Comparison of ENCODE assay signal across 29 cellular contexts in the genomic region with DNA sequence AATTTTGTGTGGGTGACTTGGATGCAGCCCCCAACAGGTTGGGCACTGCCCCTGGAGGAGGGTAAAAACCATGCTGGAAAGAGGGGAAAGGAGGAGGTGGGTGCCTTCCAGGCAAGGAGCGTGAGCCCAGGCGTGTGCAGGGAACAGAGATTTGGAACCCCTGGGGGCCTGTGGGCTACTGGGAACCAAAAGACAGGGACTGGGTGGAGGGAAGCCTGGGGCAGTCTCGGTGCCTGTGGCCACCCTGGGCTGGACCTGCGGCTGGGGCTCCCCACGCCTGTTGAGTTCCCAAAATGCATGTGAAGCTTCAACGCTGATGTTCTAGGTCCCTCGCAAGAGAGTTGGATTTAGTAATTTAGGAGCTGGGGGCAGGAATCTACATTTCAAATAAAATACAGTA.
"Had no signal": no experiment of that assay in that cellular context is flagged by ENCODE, and none has a peak within 500 bp of the region (broad histone marks: within the 10 kb centered on the region; RNA-seq: fewer than 3 reads in every experiment).

No MANE protein-coding gene starts in this region.

- H3K36me3 ChIP-seq: heart right ventricle, left ventricle myocardium inferior, lower lobe of right lung, pancreas, thoracic aorta, vagina had no signal

- H3K4me1 ChIP-seq: heart right ventricle, left ventricle myocardium inferior, lower lobe of right lung, stomach, tibial nerve had no signal

- H3K27ac ChIP-seq: dorsolateral prefrontal cortex, epithelial cell of prostate, heart right ventricle, left ventricle myocardium inferior, lower lobe of right lung, stomach, thoracic aorta, tibial nerve, vagina had no signal

- H3K27me3 ChIP-seq: dorsolateral prefrontal cortex, heart right ventricle, pancreas, stomach, tibial nerve, vagina had no signal

- H3K4me3 ChIP-seq: dorsolateral prefrontal cortex, heart right ventricle, left ventricle myocardium inferior, lower lobe of right lung, pancreas, smooth muscle cell, stomach, thoracic aorta, tibial nerve, vagina had no signal

- H3K9me3 ChIP-seq: lower lobe of right lung, pancreas, vagina had no signal

- DNase-seq: cerebellar nuclear complex; dorsolateral prefrontal cortex; effector CD4-positive, alpha-beta T cell; foreskin melanocyte; glutamatergic neuron; heart right ventricle; hippocampal formation; left cardiac atrium; left ventricle myocardium inferior; lower lobe of right lung; naive thymus-derived CD8-positive, alpha-beta T cell; nephron progenitor cell; occipital lobe; pancreas; retina; stimulated activated CD4-positive, alpha-beta T cell treated with anti-CD3 and anti-CD28 coated beads, Interleukin-12 subunit alpha, Interleukin-12 subunit beta, amount 100 ng/mL, for 4 hours; stimulated activated CD4-positive, alpha-beta T cell treated with anti-CD3 and anti-CD28 coated beads, Interleukin-1b, Interleukin-23, amount 100 ng/mL, for 48 hours; stimulated activated CD4-positive, alpha-beta T cell treated with anti-CD3 and anti-CD28 coated beads, Interleukin-4, amount 100 ng/mL, for 1 hour; stimulated activated CD8-positive, alpha-beta memory T cell treated with anti-CD3 and anti-CD28 coated beads, Interleukin-4, amount 100 ng/mL, for 48 hours; stimulated activated naive CD4-positive, alpha-beta T cell treated with Interleukin-2 at 50 U/mL for 16 hours; stomach had no signal

- FAIRE-seq: islet of Langerhans, pancreas had no signal

- ATAC-seq: esophagus mucosa; heart right ventricle; left cardiac atrium; lower lobe of right lung; naive thymus-derived CD8-positive, alpha-beta T cell; sciatic nerve had no signal

- H3K4me2 ChIP-seq: smooth muscle cell had no signal
